9 cellular contexts compared by ENCODE assay signal in the genomic region with DNA sequence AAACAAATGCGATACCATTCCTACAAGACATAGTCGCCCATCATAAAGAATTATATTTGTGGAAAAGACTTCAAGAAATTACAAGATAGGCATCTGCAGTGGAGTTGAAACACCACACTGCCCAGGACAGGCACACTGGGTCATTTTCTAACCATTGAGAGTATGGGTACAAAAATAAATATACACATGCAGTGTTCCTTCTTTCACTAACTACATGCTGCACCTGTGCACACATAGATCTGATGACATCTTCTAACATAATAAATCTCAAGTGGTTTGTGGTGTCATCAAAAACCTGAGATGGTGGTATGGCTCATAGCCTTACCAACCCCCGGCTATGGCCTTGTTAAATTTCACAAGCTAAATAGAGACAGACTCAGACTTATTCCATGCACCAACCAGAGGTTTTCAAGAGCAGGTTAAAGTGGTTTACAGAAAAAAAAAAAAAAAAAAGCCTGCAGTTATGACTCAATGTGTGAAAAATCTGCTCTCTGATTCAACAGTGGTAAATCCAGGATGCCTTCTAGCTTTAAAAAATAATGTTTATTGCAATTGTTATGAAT. TPM values are rescaled to one million over a fixed set of nuclear protein-coding genes. Genes with fewer than 3 reads are reported as not detected.
DNase-seq lines count a peak whose midpoint lies in the region; ATAC-seq and TF ChIP-seq lines count a peak whose summit lies in the region.
"Had no signal": no experiment of that assay in that cellular context is flagged by ENCODE, and none has a peak within 500 bp of the region (broad histone marks: within the 10 kb centered on the region; RNA-seq: fewer than 3 reads in every experiment).

No MANE protein-coding gene starts in this region.

- H3K27ac ChIP-seq in VCaP, result peak overlapping the region; percentile 50
- peak overlapping the region; percentile 69 for H3K27ac ChIP-seq in skeletal muscle tissue (ENCODE audit: low read depth, low read length)
- H3K27ac ChIP-seq in right cardiac atrium (ENCODE audit: low read length), result no peak overlapping the region

- H3K4me1 ChIP-seq in skeletal muscle tissue (ENCODE audit: control insufficient read depth in 3 of 3, insufficient read depth in 3 of 3, low read length in 3 of 3) (peaks cover 4 to 18% (median 11%) of the 10 kb centered on the region in 3 donors), right cardiac atrium (ENCODE audit: control insufficient read depth, insufficient read depth, low read length) (no peaks in the 10 kb centered on the region)

- no peaks in the 10 kb centered on the region for H3K36me3 ChIP-seq in skeletal muscle tissue (ENCODE audit: control insufficient read depth in 3 of 3, insufficient read depth in 3 of 3, low read length in 3 of 3)

- WGBS in right cardiac atrium, result 88% methylated on average over 3 of the region's 3 CpGs

- H3K27me3 ChIP-seq in skeletal muscle tissue (ENCODE audit: control insufficient read depth in 3 of 3, insufficient read depth in 3 of 3, low read length in 3 of 3) (no peaks in the 10 kb centered on the region), right cardiac atrium (ENCODE audit: control insufficient read depth, insufficient read depth) (no peaks in the 10 kb centered on the region)

- intact Hi-C loops in right cardiac atrium (cut with DNase I), result no loop called here

- peak overlapping the region; percentile 18 to 53 (median 32) for H3K9ac ChIP-seq in skeletal muscle tissue (ENCODE audit: low read depth in 1 of 3, low read length in 3 of 3)

- peak; percentile 40 for DNase-seq in NK-92 treated with Interleukin-12 subunit alpha and Interleukin-12 subunit beta, amount 100 ng/mL, for 24 hours (lab: John Stamatoyannopoulos, UW)
- DNase-seq in NK-92 (lab: John Stamatoyannopoulos, UW; ENCODE audit: unreplicated experiment), result no peak
- peak; percentile 85 for DNase-seq in NCI-H128 (lab: John Stamatoyannopoulos, UW; ENCODE audit: unreplicated experiment)
- DNase-seq in right cardiac atrium, result no peak
- DNase-seq in medulla oblongata (ENCODE audit: extremely low spot score), result no peak
- DNase-seq in T1000 (lab: John Stamatoyannopoulos, UW), result no peak

- peak overlapping the region in 1 of 3 donors; percentile 39 for H3K4me3 ChIP-seq in skeletal muscle tissue (ENCODE audit: low read length in 3 of 3)
- H3K4me3 ChIP-seq in right cardiac atrium (ENCODE audit: low read length), result no peak overlapping the region
- H3K4me3 ChIP-seq: lung had no signal

- no peaks in the 10 kb centered on the region for H3K9me3 ChIP-seq in skeletal muscle tissue (ENCODE audit: control insufficient read depth in 3 of 3, low read length in 3 of 3)
- no peaks in the 10 kb centered on the region for H3K9me3 ChIP-seq in right cardiac atrium (ENCODE audit: control insufficient read depth, low read length)

- ATAC-seq in right cardiac atrium, result no peak

- no peak for TF ChIP-seq CTCF in VCaP (conservative IDR thresholded peaks at IDR 0.05)

RNA-seq across cellular contexts. Expression of a gene that starts 12.4 kb away (rescaled TPM):
- total RNA-seq in skeletal muscle tissue (95.0 TPM), right cardiac atrium (100 to 1,000 TPM; 125 to 143 (median 134) TPM)
- 22.5 TPM for polyA plus RNA-seq in right cardiac atrium

Comparison
In these comparisons a context has a peak if more than half of its experiments do, and no peak if none do; other contexts are left out.
1. DNase-seq: peak in NK-92 treated with Interleukin-12 subunit alpha and Interleukin-12 subunit beta, amount 100 ng/mL, for 24 hours (single experiment) and NCI-H128 (single experiment); none in NK-92 (single experiment), right cardiac atrium (0 of 3), medulla oblongata (single experiment) and T1000 (single experiment).